In the genomic region with DNA sequence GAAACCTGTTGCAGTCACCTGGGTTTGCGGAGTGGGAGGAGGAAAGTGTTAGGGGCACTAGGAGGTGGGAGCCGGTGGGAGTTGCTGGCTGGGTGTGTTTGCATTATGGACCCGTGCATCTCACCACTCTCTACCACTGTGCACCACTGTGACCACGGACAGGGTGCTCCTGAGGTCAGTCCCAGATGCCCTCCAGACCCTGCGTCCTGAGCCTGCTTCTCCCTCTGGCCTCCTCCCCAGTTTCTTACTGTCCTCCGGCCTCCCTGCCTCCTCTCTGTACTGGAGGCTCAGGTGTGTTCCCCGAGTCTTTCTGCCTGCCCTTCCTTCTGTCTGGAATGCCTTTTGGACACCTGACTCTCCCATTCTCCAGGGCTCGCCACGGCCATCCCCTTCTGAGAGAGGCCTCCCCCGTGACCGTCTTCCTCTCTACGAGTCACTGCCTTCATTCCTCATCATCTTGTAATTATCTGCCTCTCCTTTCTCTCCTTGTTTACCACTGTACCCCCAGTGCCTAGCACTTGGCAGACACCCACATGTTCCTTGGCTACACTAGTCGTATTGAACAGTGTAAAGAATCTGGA, we compare ENCODE assay signal across 8 cellular contexts. TPM values are rescaled to one million over a fixed set of nuclear protein-coding genes. Genes with fewer than 3 reads are reported as not detected.
DNase-seq lines count a peak whose midpoint lies in the region; ATAC-seq, FAIRE-seq and TF ChIP-seq lines count a peak whose summit lies in the region.
"Not testable (repeated sequence)": the region's sequence is repeated elsewhere in the genome, so short reads cannot be mapped to it uniquely, and the experiment has no call there.

No MANE protein-coding gene starts in this region.

- H3K9me1 ChIP-seq in keratinocyte (ENCODE audit: control insufficient read depth, extremely low read depth, insufficient read depth, low read length): not testable (repeated sequence)

- WGBS in upper lobe of left lung, 2 donors: 86 to 90% methylated on average over 13 of the region's 13 CpGs

- POLR2A ChIA-PET in HCT116 (lab: Charles Lee): not testable (repeated sequence)

- TF ChIP-seq RAD21 in HCT116 (IDR thresholded peaks at IDR 0.05; ENCODE audit: low read depth): not testable (repeated sequence)

- H3K9me2 ChIP-seq in HCT116 (ENCODE audit: insufficient read depth): not testable (repeated sequence)

- H3K79me2 ChIP-seq in HCT116 (ENCODE audit: insufficient read depth, low read length) (peaks cover 16% of the 10 kb centered on the region), keratinocyte (ENCODE audit: control insufficient read depth, insufficient read depth, low read length) (peaks cover 10% of the 10 kb centered on the region)

- not testable (repeated sequence) for H3K4me1 ChIP-seq in CD4-positive, CD25-positive, alpha-beta regulatory T cell (ENCODE audit: control insufficient read depth, insufficient read depth, low read length, poor library complexity, severe bottlenecking)
- H3K4me1 ChIP-seq in HCT116 (ENCODE audit: control insufficient read depth in 1 of 2, insufficient read depth in 2 of 2, low read length in 2 of 2): peaks cover 8 to 26% of the 10 kb centered on the region in 2 experiments
- peaks cover 13% of the 10 kb centered on the region for H3K4me1 ChIP-seq in keratinocyte (ENCODE audit: control insufficient read depth, extremely low read depth, insufficient read depth, low read length)
- peaks cover 0 to 10% (median 4%) of the 10 kb centered on the region in 4 donors for H3K4me1 ChIP-seq in upper lobe of left lung

- not testable (repeated sequence) for TF ChIP-seq EP300 in upper lobe of left lung (IDR thresholded peaks at IDR 0.05)

- H2AFZ ChIP-seq in HCT116 (ENCODE audit: low read depth, low read length, poor library complexity, severe bottlenecking); keratinocyte (ENCODE audit: control insufficient read depth, low read length): not testable (repeated sequence)

- peaks cover 20 to 52% (median 32%) of the 10 kb centered on the region in 4 donors for H3K4me1 Mint-ChIP-seq in CD4-positive, CD25-positive, alpha-beta regulatory T cell
- H3K4me1 Mint-ChIP-seq in T-helper 1 cell treated with Interleukin-12 subunit alpha and Interleukin-12 subunit beta and Interleukin-4 antibody, amounts not matched to agents 30 μg/mL and 1 μg/mL, for 36 hours (ENCODE audit: low read depth): peaks cover 22% of the 10 kb centered on the region
- peaks cover 11% of the 10 kb centered on the region for H3K4me1 Mint-ChIP-seq in endothelial cell (ENCODE audit: unreplicated experiment)
- not testable (repeated sequence) for H3K4me1 Mint-ChIP-seq in neural crest cell

- CTCF ChIA-PET in HCT116 (lab: Charles Lee): interaction anchor here (0.8 to 1.7 kb wide), 3 partner anchors 98 to 151 kb away, joined by 3 to 20 read pairs (median 3); no protein-coding TSS in a partner anchor

- H3K36me3 Mint-ChIP-seq in CD4-positive, CD25-positive, alpha-beta regulatory T cell: peaks cover 31% of the 10 kb centered on the region
- peaks cover 14% of the 10 kb centered on the region for H3K36me3 Mint-ChIP-seq in T-helper 1 cell treated with Interleukin-12 subunit alpha and Interleukin-12 subunit beta and Interleukin-4 antibody, amounts not matched to agents 30 μg/mL and 1 μg/mL, for 36 hours (ENCODE audit: low read depth)
- H3K36me3 Mint-ChIP-seq in activated naive CD4-positive, alpha-beta T cell treated with anti-CD3 and anti-CD28 coated beads, Interleukin-2, amount 50 U/mL, for 72 hours; endothelial cell (ENCODE audit: low read depth, unreplicated experiment); neural crest cell (ENCODE audit: low read depth): not testable (repeated sequence)

- TF ChIP-seq POLR2A in HCT116 (IDR thresholded peaks at IDR 0.05; ENCODE audit: borderline replicate concordance, extremely low read depth, insufficient read depth, insufficient read length); upper lobe of left lung (IDR thresholded peaks at IDR 0.05): not testable (repeated sequence)

- not testable (repeated sequence) for H3K4me3 ChIP-seq in CD4-positive, CD25-positive, alpha-beta regulatory T cell (ENCODE audit: low read depth, low read length); HCT116 (replicated peaks in 1 of 2; ENCODE audit: low read depth in 1 of 2, low read length in 2 of 2); keratinocyte (ENCODE audit: control insufficient read depth in 2 of 3, extremely low read depth in 1 of 3, insufficient read depth in 2 of 3, low read depth in 1 of 3, low read length in 3 of 3); upper lobe of left lung

- H3K27ac ChIP-seq in CD4-positive, CD25-positive, alpha-beta regulatory T cell (ENCODE audit: insufficient read depth, low read length, poor library complexity, severe bottlenecking); HCT116 (ENCODE audit: low read depth, low read length); upper lobe of left lung: not testable (repeated sequence)
- peak overlapping the region; percentile 48 for H3K27ac ChIP-seq in keratinocyte (ENCODE audit: control insufficient read depth, insufficient read depth, low read length)

- RAD21 ChIA-PET in HCT116 (lab: Charles Lee; ENCODE audit: low non-redundant PET in 1 of 2, low total read pairs in 2 of 2, uncharacterized antibody in 2 of 2, unreplicated experiment in 2 of 2): interaction anchor here in 1 of 2 experiments (1.1 kb wide), 1 partner anchor 99 kb away, joined by 7 read pairs; no protein-coding TSS in a partner anchor

- BruUV-seq in HCT116 (replicated peaks; lab: Mats Ljungman, UMichigan): not testable (repeated sequence)

- dilution Hi-C loops in keratinocyte (cut with MboI; ENCODE audit: extremely low pct_ligation_motif_present, low sequenced_read_pairs): not testable (repeated sequence)

- not testable (repeated sequence) for DNase-seq in CD4-positive, CD25-positive, alpha-beta regulatory T cell; HCT116 (ENCODE audit: low read depth, low spot score); activated naive CD4-positive, alpha-beta T cell treated with anti-CD3 and anti-CD28 coated beads, Interleukin-2, amount 50 U/mL, for 72 hours (ENCODE audit: low spot score in 2 of 2); endothelial cell (ENCODE audit: low spot score); keratinocyte (ENCODE audit: low read depth, low spot score); neural crest cell (ENCODE audit: low read depth, low spot score); upper lobe of left lung

- H3K4me2 ChIP-seq in HCT116 (ENCODE audit: low read length): peak overlapping the region; percentile 41
- not testable (repeated sequence) for H3K4me2 ChIP-seq in keratinocyte (ENCODE audit: control insufficient read depth, extremely low read depth, insufficient read depth, low read depth, low read length)

- not testable (repeated sequence) for H3K27me3 ChIP-seq in CD4-positive, CD25-positive, alpha-beta regulatory T cell (ENCODE audit: control insufficient read depth, insufficient read depth, low read length); HCT116 (ENCODE audit: insufficient read depth, low read length); keratinocyte (ENCODE audit: control insufficient read depth, extremely low read depth, insufficient read depth, low read length); upper lobe of left lung

- H4K20me1 ChIP-seq in HCT116 (ENCODE audit: insufficient read depth); keratinocyte (ENCODE audit: control insufficient read depth, extremely low read depth, insufficient read depth, low read length): not testable (repeated sequence)

- H3K9me3 ChIP-seq in CD4-positive, CD25-positive, alpha-beta regulatory T cell (ENCODE audit: control insufficient read depth in 2 of 2, low read length in 2 of 2); HCT116 (ENCODE audit: control insufficient read depth in 1 of 2, insufficient read depth in 1 of 2, low read depth in 1 of 2, low read length in 2 of 2); keratinocyte (ENCODE audit: control insufficient read depth, low read depth, low read length); upper lobe of left lung: not testable (repeated sequence)

- intact Hi-C loops in HCT116 (cut with micrococcal nuclease): loop anchor here (1.0 to 2.0 kb wide), 2 partner anchors 71 to 583 kb away; no protein-coding TSS in a partner anchor

- H3K36me3 ChIP-seq in CD4-positive, CD25-positive, alpha-beta regulatory T cell (ENCODE audit: control insufficient read depth, insufficient read depth, low read length): peaks cover 17% of the 10 kb centered on the region
- H3K36me3 ChIP-seq in HCT116 (ENCODE audit: control insufficient read depth in 1 of 2, insufficient read depth in 2 of 2, low read length in 2 of 2) (peaks cover 4 to 10% of the 10 kb centered on the region in 2 experiments; a peak in 2 of 4 replicates), upper lobe of left lung (peaks cover 0 to 30% (median 17%) of the 10 kb centered on the region in 4 donors)
- not testable (repeated sequence) for H3K36me3 ChIP-seq in keratinocyte (ENCODE audit: control insufficient read depth in 2 of 2, extremely low read depth in 1 of 2, insufficient read depth in 2 of 2, low read length in 2 of 2)

- not testable (repeated sequence) for FAIRE-seq in keratinocyte (lab: Jason Lieb, UNC)

- peak overlapping the region; percentile 5 to 57 (median 9) for H3K27ac Mint-ChIP-seq in CD4-positive, CD25-positive, alpha-beta regulatory T cell
- peak overlapping the region; percentile 58 for H3K27ac Mint-ChIP-seq in T-helper 1 cell treated with Interleukin-12 subunit alpha and Interleukin-12 subunit beta and Interleukin-4 antibody, amounts not matched to agents 30 μg/mL and 1 μg/mL, for 36 hours
- peak overlapping the region; percentile 86 to 88 for H3K27ac Mint-ChIP-seq in activated naive CD4-positive, alpha-beta T cell treated with anti-CD3 and anti-CD28 coated beads, Interleukin-2, amount 50 U/mL, for 72 hours
- H3K27ac Mint-ChIP-seq in endothelial cell (ENCODE audit: unreplicated experiment) (peak overlapping the region; percentile 13), neural crest cell (ENCODE audit: unreplicated experiment) (peak overlapping the region; percentile 46)

- not testable (repeated sequence) for H3K4me3 Mint-ChIP-seq in CD4-positive, CD25-positive, alpha-beta regulatory T cell; T-helper 1 cell treated with Interleukin-12 subunit alpha and Interleukin-12 subunit beta and Interleukin-4 antibody, amounts not matched to agents 30 μg/mL and 1 μg/mL, for 36 hours; endothelial cell (ENCODE audit: unreplicated experiment); neural crest cell

- not testable (repeated sequence) for H3K27me3 Mint-ChIP-seq in CD4-positive, CD25-positive, alpha-beta regulatory T cell; T-helper 1 cell treated with Interleukin-12 subunit alpha and Interleukin-12 subunit beta and Interleukin-4 antibody, amounts not matched to agents 30 μg/mL and 1 μg/mL, for 36 hours (ENCODE audit: low read depth); endothelial cell (ENCODE audit: unreplicated experiment); neural crest cell (ENCODE audit: low read depth)

- H3K9ac ChIP-seq in HCT116 (ENCODE audit: low read length): not testable (repeated sequence)
- H3K9ac ChIP-seq in keratinocyte (ENCODE audit: control insufficient read depth, extremely low read depth, insufficient read depth, low read length): peak overlapping the region; percentile 4

- not testable (repeated sequence) for ATAC-seq in CD4-positive, CD25-positive, alpha-beta regulatory T cell (ENCODE audit: low read depth in 2 of 2)
- ATAC-seq in HCT116 (peak; percentile 30), upper lobe of left lung (ENCODE audit: low FRiP score in 2 of 2) (peak; percentile 47 to 55)
- ATAC-seq in activated naive CD4-positive, alpha-beta T cell treated with anti-CD3 and anti-CD28 coated beads, Interleukin-2, amount 50 U/mL, for 72 hours: peak; percentile 15 to 21

- not testable (repeated sequence) for H3K9me3 Mint-ChIP-seq in CD4-positive, CD25-positive, alpha-beta regulatory T cell; T-helper 1 cell treated with Interleukin-12 subunit alpha and Interleukin-12 subunit beta and Interleukin-4 antibody, amounts not matched to agents 30 μg/mL and 1 μg/mL, for 36 hours; activated naive CD4-positive, alpha-beta T cell treated with anti-CD3 and anti-CD28 coated beads, Interleukin-2, amount 50 U/mL, for 72 hours; endothelial cell (ENCODE audit: unreplicated experiment); neural crest cell

- TF ChIP-seq CTCF in HCT116 (IDR thresholded peaks at IDR 0.05 in 2 of 3, conservative IDR thresholded peaks at IDR 0.05 in 1 of 3; ENCODE audit: borderline replicate concordance in 1 of 3, insufficient read depth in 1 of 3, low read depth in 2 of 3, low read length in 2 of 3); endothelial cell (IDR thresholded peaks at IDR 0.05; ENCODE audit: unreplicated experiment); keratinocyte (optimal IDR thresholded peaks at IDR 0.05 in 1 of 3, IDR thresholded peaks at IDR 0.05 in 1 of 3, conservative IDR thresholded peaks at IDR 0.05 in 1 of 3; ENCODE audit: extremely low read depth in 1 of 3, insufficient read depth in 2 of 3, low read length in 3 of 3); neural crest cell (conservative IDR thresholded peaks at IDR 0.05); upper lobe of left lung (IDR thresholded peaks at IDR 0.05): not testable (repeated sequence)

RNA-seq across cellular contexts. Expression of a gene that starts 14.6 kb away (rescaled TPM):
- 44.0 TPM for total RNA-seq in CD4-positive, CD25-positive, alpha-beta regulatory T cell
- 10 to 100 TPM; 46.5 to 70.3 (median 54.5) TPM for polyA plus RNA-seq in CD4-positive, CD25-positive, alpha-beta regulatory T cell
- total RNA-seq in HCT116 (2021; ENCODE audit: unreplicated experiment): 52.4 TPM
- polyA plus RNA-seq in HCT116 (2012): 56.7 and 66.9 TPM in 2 replicates
- total RNA-seq in activated naive CD4-positive, alpha-beta T cell treated with anti-CD3 and anti-CD28 coated beads, Interleukin-2, amount 50 U/mL, for 72 hours: 10 to 100 TPM; 38.9 to 46.5 TPM
- 59.3 TPM for total RNA-seq in endothelial cell (ENCODE audit: unreplicated experiment)
- polyA plus RNA-seq in keratinocyte: 23.6 to 35.1 TPM (median 30.3 TPM) in 3 replicates
- 43.7 TPM for polyA plus RNA-seq in keratinocyte (2011; ENCODE audit: low read depth)
- 31.6 and 38.0 TPM in 2 replicates for polyA plus RNA-seq in keratinocyte (2011; cell fraction: cytosol; rRNA removed)
- polyA plus RNA-seq in keratinocyte (2011; cell fraction: nucleus; rRNA removed): 17.9 and 18.0 TPM in 2 replicates
- 39.2 and 40.9 TPM in 2 replicates for polyA plus RNA-seq in keratinocyte (2012; ENCODE audit: low replicate concordance)
- 33.6 to 37.5 TPM (median 36.4 TPM) in 3 replicates for polyA minus RNA-seq in keratinocyte
- 34.5 TPM for polyA minus RNA-seq in keratinocyte (2011; cell fraction: cytosol; rRNA and poly(A)+ RNA removed)
- 13.6 and 18.1 TPM in 2 replicates for polyA minus RNA-seq in keratinocyte (2011; cell fraction: nucleus; rRNA and poly(A)+ RNA removed)
- total RNA-seq in neural crest cell: 49.9 and 52.2 TPM in 2 replicates
- total RNA-seq in upper lobe of left lung: 10 to 100 TPM; 20.8 to 37.8 (median 31.7) TPM

Comparison
In these comparisons a context has a peak if more than half of its experiments do, and no peak if none do; other contexts are left out.
1. H3K27ac Mint-ChIP-seq: peak in every context shown above with its lines; median percentile 87 in activated naive CD4-positive, alpha-beta T cell treated with anti-CD3 and anti-CD28 coated beads, Interleukin-2, amount 50 U/mL, for 72 hours; 58 in T-helper 1 cell treated with Interleukin-12 subunit alpha and Interleukin-12 subunit beta and Interleukin-4 antibody, amounts not matched to agents 30 μg/mL and 1 μg/mL, for 36 hours; 46 in neural crest cell; 13 in endothelial cell; 9 in CD4-positive, CD25-positive, alpha-beta regulatory T cell.